ENCODE assay signal across 8 cellular contexts in the genomic region with DNA sequence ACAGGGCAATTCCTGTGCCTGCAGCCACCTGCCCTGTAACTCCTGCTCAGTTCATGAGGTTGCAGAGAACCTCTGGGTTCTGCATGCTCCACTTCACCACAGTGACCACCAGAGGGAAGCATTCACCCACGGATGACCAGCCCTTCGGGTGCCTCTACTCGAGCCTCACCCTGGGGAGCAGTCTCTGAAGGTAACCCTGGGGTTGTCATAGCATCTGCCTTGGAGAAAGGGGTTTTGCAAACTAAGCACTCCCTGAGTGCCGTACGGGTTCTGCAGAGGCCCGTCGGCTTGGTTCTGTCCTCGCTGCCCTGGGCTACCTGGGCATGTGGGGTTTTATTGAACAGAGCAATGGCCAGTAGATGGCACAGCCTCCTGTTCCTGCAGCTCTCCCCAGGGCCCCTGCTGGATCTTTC. TPM values are rescaled to one million over a fixed set of nuclear protein-coding genes. Genes with fewer than 3 reads are reported as not detected.
DNase-seq lines count a peak whose midpoint lies in the region; ATAC-seq and TF ChIP-seq lines count a peak whose summit lies in the region.

No MANE protein-coding gene starts in this region.

- H3K27ac ChIP-seq in A673 (ENCODE audit: low read depth, low read length, poor library complexity, severe bottlenecking): no peak overlapping the region
- no peak overlapping the region for H3K27ac ChIP-seq in OCI-LY3 (ENCODE audit: low read length)
- H3K27ac ChIP-seq in thyroid gland: no peak overlapping the region

- POLR2A ChIA-PET in A673 (lab: Charles Lee; ENCODE audit: low non-redundant PET): no interaction called here

- no peaks in the 10 kb centered on the region for H3K79me2 ChIP-seq in OCI-LY3 (ENCODE audit: low read length)

- peaks cover 3% of the 10 kb centered on the region for H3K27me3 ChIP-seq in A673 (replicated peaks; ENCODE audit: insufficient read depth, low read depth, low read length, poor library complexity)
- peaks cover 46% of the 10 kb centered on the region for H3K27me3 ChIP-seq in OCI-LY3 (ENCODE audit: low read depth, low read length)
- no peaks in the 10 kb centered on the region for H3K27me3 ChIP-seq in thyroid gland

- 13 to 18% methylated on average over 5 to 6 of the region's 8 CpGs for WGBS in thyroid gland, 2 donors

- DNase-seq in A673 (ENCODE audit: low spot score) (peak; percentile 73), activated T-cell treated with anti-CD3 and anti-CD28 coated beads for 4 hours (peak; percentile 37), fibroblast of mammary gland (ENCODE audit: low read depth) (peak; percentile 57), occipital lobe (lab: John Stamatoyannopoulos, UW) (peak; percentile 47), thyroid gland (peak; percentile 48 to 61)

- intact Hi-C loops in A673 (cut with micrococcal nuclease; ENCODE audit: unreplicated experiment): loop anchor here (2.0 to 5.0 kb wide), 3 partner anchors 88 to 1029 kb away; no protein-coding TSS in a partner anchor
- intact Hi-C loops in thyroid gland (cut with DNase I): no loop called here

- H3K9ac ChIP-seq in OCI-LY3 (ENCODE audit: low read length): no peak overlapping the region

- H4K20me1 ChIP-seq in OCI-LY3 (ENCODE audit: insufficient read depth, low read length): no peaks in the 10 kb centered on the region

- CTCF ChIA-PET in A673 (lab: Charles Lee): no interaction called here

- H3K4me1 ChIP-seq in A673 (ENCODE audit: insufficient read depth, low read length, poor library complexity, severe bottlenecking): no peaks in the 10 kb centered on the region
- H3K4me1 ChIP-seq in OCI-LY3 (ENCODE audit: low read length): no peaks in the 10 kb centered on the region
- H3K4me1 ChIP-seq in thyroid gland: no peaks in the 10 kb centered on the region

- ATAC-seq in GM18517 (IDR thresholded peaks at IDR 0.05; ENCODE audit: unreplicated experiment): peak; percentile 66
- ATAC-seq in HG03460 (IDR thresholded peaks at IDR 0.05; ENCODE audit: unreplicated experiment): peak; percentile 83

- peak; percentile 82 for TF ChIP-seq CTCF in A673 (conservative IDR thresholded peaks at IDR 0.05; ENCODE audit: low read depth, low read length)
- TF ChIP-seq CTCF in OCI-LY3 (IDR thresholded peaks at IDR 0.05; ENCODE audit: low read depth, low read length): peak; percentile 78
- peak; percentile 69 for TF ChIP-seq CTCF in fibroblast of mammary gland (conservative IDR thresholded peaks at IDR 0.05; ENCODE audit: control insufficient read depth, insufficient read depth, low read depth, low read length)
- peak; percentile 65 to 79 (median 70) for TF ChIP-seq CTCF in thyroid gland (IDR thresholded peaks at IDR 0.05)

- no peaks in the 10 kb centered on the region for H3K36me3 ChIP-seq in A673 (ENCODE audit: insufficient read depth, low read length, poor library complexity, severe bottlenecking)
- H3K36me3 ChIP-seq in OCI-LY3 (replicated peaks; ENCODE audit: low read depth, low read length): no peaks in the 10 kb centered on the region
- no peaks in the 10 kb centered on the region for H3K36me3 ChIP-seq in thyroid gland

- no peak overlapping the region for H3K4me3 ChIP-seq in A673 (ENCODE audit: low read depth, low read length, poor library complexity, severe bottlenecking)
- H3K4me3 ChIP-seq in OCI-LY3 (ENCODE audit: low read length): no peak overlapping the region
- H3K4me3 ChIP-seq in fibroblast of mammary gland (ENCODE audit: control insufficient read depth, low read depth, low read length): no peak overlapping the region
- no peak overlapping the region for H3K4me3 ChIP-seq in thyroid gland (replicated peaks in 1 of 3)

- no peak for TF ChIP-seq POLR2A in thyroid gland (IDR thresholded peaks at IDR 0.05)

- H3K4me2 ChIP-seq in OCI-LY3 (ENCODE audit: low read length): no peak overlapping the region

- H2AFZ ChIP-seq in OCI-LY3 (ENCODE audit: low read depth, low read length): no peak overlapping the region

- H3K9me3 ChIP-seq in A673 (ENCODE audit: low read depth, low read length, poor library complexity, severe bottlenecking) (no peaks in the 10 kb centered on the region), OCI-LY3 (ENCODE audit: insufficient read depth, low read length) (no peaks in the 10 kb centered on the region), thyroid gland (no peaks in the 10 kb centered on the region)

- no TSS peak for BruUV-seq in A673 (replicated peaks; lab: Mats Ljungman, UMichigan)

RNA-seq across cellular contexts. Expression of a gene that starts 10.2 kb away (rescaled TPM):
- total RNA-seq in A673 (2021) (not detected in 2 replicates), occipital lobe (not detected), thyroid gland (not detected)
